In the genomic region with DNA sequence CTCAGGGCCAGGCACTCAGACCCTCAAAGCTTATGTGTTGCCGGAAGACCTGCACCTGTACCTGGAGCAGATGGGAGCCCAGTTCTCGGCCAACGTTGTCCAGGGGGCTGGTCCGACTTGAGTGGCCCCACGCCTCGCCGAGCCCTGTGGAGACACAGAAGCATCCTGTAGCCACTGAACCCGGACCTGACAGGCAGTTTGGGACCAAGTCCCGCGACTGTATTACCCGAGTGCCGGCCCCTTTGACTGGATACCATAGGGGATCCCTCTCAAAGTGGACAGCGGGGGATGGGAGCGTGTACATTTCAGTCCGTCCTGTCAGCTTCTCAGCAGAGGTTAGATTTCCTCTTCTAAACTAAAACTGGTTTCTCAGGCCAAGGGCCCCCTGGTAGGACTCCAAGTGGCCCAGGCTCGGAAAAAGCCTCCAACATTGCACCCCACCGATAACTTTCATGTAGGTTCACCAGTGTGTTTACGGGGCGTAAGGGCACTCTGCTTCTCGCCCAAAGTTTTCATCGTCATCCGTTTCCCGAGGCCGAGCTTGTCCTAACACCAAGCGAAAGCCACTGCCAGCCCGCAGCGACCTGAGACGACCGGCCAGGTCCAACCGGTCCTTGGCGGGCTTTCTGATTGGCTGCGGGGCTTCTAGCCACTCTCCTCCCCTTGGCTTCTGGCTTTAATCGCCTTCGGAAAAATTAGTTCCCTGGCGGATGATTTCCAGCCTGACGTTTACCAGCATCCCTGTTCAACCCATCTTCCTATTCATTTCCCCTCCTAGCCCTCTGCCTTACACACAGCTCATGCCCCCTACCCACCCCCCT, we compare ENCODE assay signal across 14 cellular contexts. TPM values are rescaled to one million over a fixed set of nuclear protein-coding genes. Genes with fewer than 3 reads are reported as not detected.
DNase-seq lines count a peak whose midpoint lies in the region; ATAC-seq and TF ChIP-seq lines count a peak whose summit lies in the region.
"Had no signal": no experiment of that assay in that cellular context is flagged by ENCODE, and none has a peak within 500 bp of the region (broad histone marks: within the 10 kb centered on the region; RNA-seq: fewer than 3 reads in every experiment).

No MANE protein-coding gene starts in this region.

- H3K9me3 Mint-ChIP-seq in nephron = no peaks in the 10 kb centered on the region

- peak overlapping the region; percentile 56 to 80 (median 78) for H3K4me3 Mint-ChIP-seq in nephron

- no peak overlapping the region for H3K4me3 ChIP-seq in BE2C (ENCODE audit: low read depth, low read length)
- peak overlapping the region; percentile 6; the same call in 1 of the 2 replicates for H3K4me3 ChIP-seq in LNCaP clone FGC (ENCODE audit: low read depth, low read length)
- H3K4me3 ChIP-seq: transverse colon had no signal

- ATAC-seq in HG03520 (IDR thresholded peaks at IDR 0.05; ENCODE audit: unreplicated experiment) = no peak
- ATAC-seq in GM18873 (IDR thresholded peaks at IDR 0.05; ENCODE audit: low FRiP score, unreplicated experiment) = no peak
- no peak for ATAC-seq in GM21447 (IDR thresholded peaks at IDR 0.05; ENCODE audit: unreplicated experiment)

- peaks cover 5% of the 10 kb centered on the region for H3K9me3 ChIP-seq in BE2C
- H3K9me3 ChIP-seq: transverse colon had no signal

- no peaks in the 10 kb centered on the region for H3K27me3 Mint-ChIP-seq in nephron (ENCODE audit: low read depth)

- H3K27me3 ChIP-seq in BE2C = peaks cover 99% of the 10 kb centered on the region

- peaks cover 26% of the 10 kb centered on the region for H3K4me1 Mint-ChIP-seq in nephron

- peak overlapping the region; percentile 97 to 98 (median 97) for H3K27ac Mint-ChIP-seq in nephron

- no peaks in the 10 kb centered on the region for H3K36me3 ChIP-seq in BE2C
- H3K36me3 ChIP-seq: transverse colon had no signal

- no peak for TF ChIP-seq CTCF in BE2C (IDR thresholded peaks at IDR 0.05; ENCODE audit: low read depth, low read length)
- TF ChIP-seq CTCF in LNCaP clone FGC (IDR thresholded peaks at IDR 0.05; ENCODE audit: control insufficient read depth, extremely low read depth, insufficient read depth) = no peak
- TF ChIP-seq CTCF in nephron (IDR thresholded peaks at IDR 0.05; ENCODE audit: unreplicated experiment in 3 of 3) = no peak

- peak; percentile 29 for DNase-seq in BE2C
- DNase-seq in LNCaP clone FGC (ENCODE audit: low read depth) = peak; percentile 70
- DNase-seq in epidermal melanocyte (ENCODE audit: insufficient read length, low spot score) = peak; percentile 59
- no peak for DNase-seq in NCI-H345 treated with DMSO at 0.1 percent for 48 hours (lab: John Stamatoyannopoulos, UW; ENCODE audit: unreplicated experiment)
- DNase-seq: activated CD4-positive, alpha-beta T cell treated with anti-CD3 and anti-CD28 coated beads, Interleukin-2, amount 50 U/mL, for 48 hours; DMS79 treated with DMSO at 0.1 percent for 48 hours; effector CD4-positive, alpha-beta T cell; NCI-H1048; NCI-H345; transverse colon had no signal

- no peaks in the 10 kb centered on the region for H3K4me1 ChIP-seq in BE2C

- H3K36me3 Mint-ChIP-seq in nephron (ENCODE audit: low read depth) = no peaks in the 10 kb centered on the region

RNA-seq across cellular contexts. Expression of gene SIM1, which starts 10.8 kb away (rescaled TPM):
- not detected for polyA plus RNA-seq in BE2C (2012; ENCODE audit: insufficient read depth, insufficient read length, low read depth)
